ENCODE assay signal across 10 cellular contexts in genomic region chr5:94632024-94632423, GRCh38. TPM values are rescaled to one million over a fixed set of nuclear protein-coding genes. Genes with fewer than 3 reads are reported as not detected.
DNase-seq lines count a peak whose midpoint lies in the region; ATAC-seq and TF ChIP-seq lines count a peak whose summit lies in the region.
"Had no signal": no experiment of that assay in that cellular context is flagged by ENCODE, and none has a peak within 500 bp of the region (broad histone marks: within the 10 kb centered on the region; RNA-seq: fewer than 3 reads in every experiment).

No MANE protein-coding gene starts in this region.

- H3K9me2 ChIP-seq in MM.1S (replicated peaks; ENCODE audit: insufficient read depth, low read length), result no peaks in the 10 kb centered on the region

- no peak overlapping the region for H3K4me3 ChIP-seq in MM.1S (ENCODE audit: low read length)
- H3K4me3 ChIP-seq in prostate gland, result no peak overlapping the region
- no peak overlapping the region for H3K4me3 ChIP-seq in SJCRH30

- peak; percentile 99 for ATAC-seq in GM18502 (IDR thresholded peaks at IDR 0.05; ENCODE audit: poor library complexity, unreplicated experiment)
- ATAC-seq in GM19468 (IDR thresholded peaks at IDR 0.05; ENCODE audit: extremely low read depth, unreplicated experiment), result peak; percentile 94
- peak; percentile 96 for ATAC-seq in HG02981 (IDR thresholded peaks at IDR 0.05; ENCODE audit: unreplicated experiment)

- TF ChIP-seq POLR2A in prostate gland (IDR thresholded peaks at IDR 0.05), result no peak

- H3K9me3 Mint-ChIP-seq in progenitor cell of endocrine pancreas (ENCODE audit: low read depth), result peaks cover 11% of the 10 kb centered on the region

- peak overlapping the region; percentile 71 for H3K4me2 ChIP-seq in MM.1S (ENCODE audit: low read depth, low read length)

- H3K79me2 ChIP-seq in MM.1S (ENCODE audit: low read length), result peaks cover 52% of the 10 kb centered on the region

- peak; percentile 47 for DNase-seq in MM.1S
- no peak for DNase-seq in prostate gland (ENCODE audit: low spot score)
- no peak for DNase-seq in progenitor cell of endocrine pancreas (ENCODE audit: low spot score, unreplicated experiment)
- no peak for DNase-seq in AG08396 (ENCODE audit: low spot score)
- no peak for DNase-seq in SJCRH30
- DNase-seq: CD4-positive, CD25-positive, alpha-beta regulatory T cell; Kasumi-1 had no signal

- WGBS in prostate gland, result 85% methylated on average over 2 of the region's 2 CpGs

- TF ChIP-seq CTCF in MM.1S (IDR thresholded peaks at IDR 0.05; ENCODE audit: low read length) (no peak), prostate gland (IDR thresholded peaks at IDR 0.05) (no peak), progenitor cell of endocrine pancreas (IDR thresholded peaks at IDR 0.05; ENCODE audit: unreplicated experiment) (no peak)

- H4K20me1 ChIP-seq in MM.1S (ENCODE audit: insufficient read depth, low read length), result no peaks in the 10 kb centered on the region

- no peaks in the 10 kb centered on the region for H3F3A ChIP-seq in MM.1S (ENCODE audit: insufficient read depth, low read length)

- H3K36me3 ChIP-seq in MM.1S (replicated peaks; ENCODE audit: insufficient read depth, low read length) (no peaks in the 10 kb centered on the region; the same call in 1 of the 2 replicates), prostate gland (no peaks in the 10 kb centered on the region), SJCRH30 (peaks cover 66% of the 10 kb centered on the region)

- H3K4me1 Mint-ChIP-seq in progenitor cell of endocrine pancreas (ENCODE audit: low read depth), result peaks cover under 1% of the 10 kb centered on the region

- H3K27ac ChIP-seq in MM.1S (ENCODE audit: low read length) (peak overlapping the region; percentile 32; the same call in 1 of the 2 replicates), prostate gland (no peak overlapping the region), SJCRH30 (no peak overlapping the region)

- no peak overlapping the region for H2AFZ ChIP-seq in MM.1S (ENCODE audit: low read length)

- peaks cover 40% of the 10 kb centered on the region for H3K36me3 Mint-ChIP-seq in progenitor cell of endocrine pancreas (ENCODE audit: insufficient read depth)

- no peaks in the 10 kb centered on the region for H3K27me3 Mint-ChIP-seq in progenitor cell of endocrine pancreas
- H3K27me3 Mint-ChIP-seq: CD4-positive, CD25-positive, alpha-beta regulatory T cell had no signal

- H3K27ac Mint-ChIP-seq in progenitor cell of endocrine pancreas, result no peak overlapping the region

- H3K9ac ChIP-seq in MM.1S (ENCODE audit: low read length), result no peak overlapping the region

- no peaks in the 10 kb centered on the region for H3K9me3 ChIP-seq in MM.1S (replicated peaks; ENCODE audit: insufficient read depth, low read length)
- H3K9me3 ChIP-seq in prostate gland, result no peaks in the 10 kb centered on the region
- peaks cover 9% of the 10 kb centered on the region for H3K9me3 ChIP-seq in SJCRH30 (replicated peaks)

- intact Hi-C loops in prostate gland (cut with DNase I), result no loop called here

- peaks cover 13% of the 10 kb centered on the region for H3K4me1 ChIP-seq in MM.1S (ENCODE audit: low read length)
- no peaks in the 10 kb centered on the region for H3K4me1 ChIP-seq in prostate gland (replicated peaks)
- H3K4me1 ChIP-seq in SJCRH30, result no peaks in the 10 kb centered on the region

- no peak overlapping the region for H3K4me3 Mint-ChIP-seq in progenitor cell of endocrine pancreas (ENCODE audit: low read depth)
- H3K4me3 Mint-ChIP-seq: CD4-positive, CD25-positive, alpha-beta regulatory T cell had no signal

- H3K27me3 ChIP-seq in MM.1S (replicated peaks; ENCODE audit: insufficient read depth, low read length) (no peaks in the 10 kb centered on the region), prostate gland (replicated peaks; ENCODE audit: insufficient read depth) (no peaks in the 10 kb centered on the region), SJCRH30 (no peaks in the 10 kb centered on the region)

RNA-seq across cellular contexts. Expression of gene SLF1, which starts 13.6 kb away (rescaled TPM):
- 10 to 100 TPM in 1 of 2 donors, 1 to 10 TPM in 1; 4.6 to 34.4 TPM for total RNA-seq in prostate gland
- 15.7 and 17.4 TPM in 2 replicates for total RNA-seq in progenitor cell of endocrine pancreas
- total RNA-seq in SJCRH30 (2014; rRNA removed; shearing (Covaris generic)), result 51.0 and 69.3 TPM in 2 replicates

RNA-seq across cellular contexts. Expression of gene KIAA0825, which starts 13.6 kb away (rescaled TPM):
- 1 to 10 TPM; 3.9 to 4.1 TPM for total RNA-seq in prostate gland
- 5.8 and 6.3 TPM in 2 replicates for total RNA-seq in progenitor cell of endocrine pancreas
- 3.0 and 3.1 TPM in 2 replicates for total RNA-seq in SJCRH30 (2014; rRNA removed; shearing (Covaris generic))
